In genomic region chrX:39869846-39870601, GRCh38 we compare ENCODE assay signal across 9 cellular contexts.
A peak's percentile ranks its signal among the peaks of the same experiment; 100 is the strongest.
DNase-seq lines count a peak whose midpoint lies in the region; ATAC-seq and TF ChIP-seq lines count a peak whose summit lies in the region.
"Had no signal": no experiment of that assay in that cellular context is flagged by ENCODE, and none has a peak within 500 bp of the region (broad histone marks: within the 10 kb centered on the region; RNA-seq: fewer than 3 reads in every experiment).

No MANE protein-coding gene starts in this region.

- H3K4me1 Mint-ChIP-seq in MCF 10A (ENCODE audit: insufficient read depth, unreplicated experiment), result no peaks in the 10 kb centered on the region
- peaks cover 25 to 33% of the 10 kb centered on the region in 2 donors for H3K4me1 Mint-ChIP-seq in immature natural killer cell
- H3K4me1 Mint-ChIP-seq: nephron had no signal

- H3K4me3 ChIP-seq in breast epithelium, result no peak overlapping the region
- no peak overlapping the region for H3K4me3 ChIP-seq in transverse colon

- CTCF ChIA-PET in MCF 10A (lab: Yijun Ruan, JAX), result interaction anchor here (0.5 to 0.6 kb wide), 2 partner anchors 36 to 1147 kb away, joined by 3 to 4 read pairs; no protein-coding TSS in a partner anchor

- H3K27me3 Mint-ChIP-seq in MCF 10A (ENCODE audit: insufficient read depth, unreplicated experiment), result peaks cover 27% of the 10 kb centered on the region
- H3K27me3 Mint-ChIP-seq in immature natural killer cell (ENCODE audit: low read depth in 3 of 3), result peaks cover 7 to 16% (median 13%) of the 10 kb centered on the region in 3 donors

- H3K27ac ChIP-seq in breast epithelium, result no peak overlapping the region
- H3K27ac ChIP-seq in transverse colon, result no peak overlapping the region

- H3K9me3 Mint-ChIP-seq in MCF 10A (ENCODE audit: unreplicated experiment) (peaks cover 7% of the 10 kb centered on the region), immature natural killer cell (peaks cover 0 to 2% (median 0%) of the 10 kb centered on the region in 6 donors)

- no peak for TF ChIP-seq POLR2A in breast epithelium (IDR thresholded peaks at IDR 0.05)
- no peak for TF ChIP-seq POLR2A in transverse colon (IDR thresholded peaks at IDR 0.05)

- H3K36me3 Mint-ChIP-seq in MCF 10A (ENCODE audit: insufficient read depth, unreplicated experiment), result no peaks in the 10 kb centered on the region
- no peaks in the 10 kb centered on the region for H3K36me3 Mint-ChIP-seq in immature natural killer cell

- WGBS in transverse colon (ENCODE audit: low coverage in 1 of 2), 2 donors, result 73 to 82% methylated on average over 2 to 7 of the region's 7 CpGs

- H3K27ac Mint-ChIP-seq in MCF 10A (ENCODE audit: low read depth, unreplicated experiment) (no peak overlapping the region), immature natural killer cell (peak overlapping the region; percentile 46 to 91 (median 78))

- no peaks in the 10 kb centered on the region for H3K4me1 ChIP-seq in breast epithelium
- no peaks in the 10 kb centered on the region for H3K4me1 ChIP-seq in transverse colon

- H3K9me3 ChIP-seq in breast epithelium, result no peaks in the 10 kb centered on the region
- H3K9me3 ChIP-seq in transverse colon, result no peaks in the 10 kb centered on the region

- BruUV-seq in MCF 10A (replicated peaks; lab: Mats Ljungman, UMichigan), result no TSS peak

- POLR2A ChIA-PET in MCF 10A (lab: Yijun Ruan, JAX), result no interaction called here

- H3K4me3 Mint-ChIP-seq in MCF 10A (ENCODE audit: unreplicated experiment), result no peak overlapping the region
- peak overlapping the region; percentile 61 to 88 (median 68) for H3K4me3 Mint-ChIP-seq in immature natural killer cell
- H3K4me3 Mint-ChIP-seq: nephron had no signal

- DNase-seq in MCF 10A (ENCODE audit: unreplicated experiment) (peak; percentile 79), breast epithelium (ENCODE audit: low spot score in 2 of 2) (no peak), activated T-cell treated with anti-CD3 and anti-CD28 coated beads for 1 hour (ENCODE audit: low read depth) (peak; percentile 45), immature natural killer cell (peak; percentile 78 to 85 (median 79)), transverse colon (peak; percentile 26), GM13976 (ENCODE audit: low spot score) (no peak), Right ventricle myocardium inferior (ENCODE audit: missing footprints) (no peak), NCI-H2227 treated with DMSO at 0.1 percent for 48 hours (lab: John Stamatoyannopoulos, UW) (no peak)

- H3K36me3 ChIP-seq in breast epithelium (no peaks in the 10 kb centered on the region), transverse colon (no peaks in the 10 kb centered on the region)

- TF ChIP-seq EP300 in transverse colon (IDR thresholded peaks at IDR 0.05; ENCODE audit: low read depth), result no peak

- in situ Hi-C loops in transverse colon (cut with MboI; ENCODE audit: low pct_ligation_motif_present in 1 of 4, low pct_unique_long_range_greater_than_20kb in 1 of 4, low sequenced_read_pairs in 3 of 4), result no loop called here
- in situ Hi-C loops in GM13976 (cut with MboI; ENCODE audit: low sequenced_read_pairs, unreplicated experiment), result no loop called here

- TF ChIP-seq CTCF in MCF 10A (IDR thresholded peaks at IDR 0.05; ENCODE audit: unreplicated experiment) (no peak), breast epithelium (IDR thresholded peaks at IDR 0.05) (no peak), transverse colon (IDR thresholded peaks at IDR 0.05) (no peak), GM13976 (IDR thresholded peaks at IDR 0.05; ENCODE audit: borderline replicate concordance, control extremely low read depth, extremely low read depth, insufficient read depth, missing control alignments) (no peak)

- ATAC-seq in Right ventricle myocardium inferior, result no peak

- intact Hi-C loops in MCF 10A (cut with micrococcal nuclease), result no loop called here
- intact Hi-C loops in breast epithelium (cut with DNase I; ENCODE audit: low total_unique reads), result no loop called here
- intact Hi-C loops in transverse colon (cut with DNase I; ENCODE audit: low total_unique reads), result no loop called here
- intact Hi-C loops in Right ventricle myocardium inferior (cut with DNase I), result no loop called here

- H3K27me3 ChIP-seq in breast epithelium (peaks cover 0 to 36% of the 10 kb centered on the region in 2 donors), transverse colon (no peaks in the 10 kb centered on the region)

Comparison
In these comparisons a context has a peak if more than half of its experiments do, and no peak if none do; other contexts are left out.
1. DNase-seq: peak in MCF 10A (single experiment), activated T-cell treated with anti-CD3 and anti-CD28 coated beads for 1 hour (single experiment), immature natural killer cell (3 of 3) and transverse colon (single experiment); none in breast epithelium (0 of 2), GM13976 (single experiment), Right ventricle myocardium inferior (single experiment) and NCI-H2227 treated with DMSO at 0.1 percent for 48 hours (single experiment).